ENCODE assay signal across 16 cellular contexts in the genomic region with DNA sequence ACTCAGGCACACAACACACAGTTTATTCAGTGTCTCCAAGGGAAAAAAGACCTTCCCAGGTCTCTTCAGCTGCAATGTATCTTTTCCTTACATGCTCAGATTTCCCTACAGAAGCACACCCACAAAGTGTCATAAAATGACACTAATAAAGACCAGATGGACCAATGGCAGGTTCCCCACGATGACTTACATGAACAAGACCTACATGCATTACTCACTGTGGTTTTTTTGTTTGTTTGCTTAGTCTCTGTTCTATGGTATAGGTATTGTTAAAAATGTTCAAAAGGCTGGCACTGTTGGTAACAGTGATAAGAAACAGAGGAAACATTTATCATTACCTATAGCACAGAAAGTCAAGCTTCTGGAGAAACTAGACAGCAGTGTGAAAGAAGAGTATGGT.
DNase-seq lines count a peak whose midpoint lies in the region; ATAC-seq and TF ChIP-seq lines count a peak whose summit lies in the region.
"Had no signal": no experiment of that assay in that cellular context is flagged by ENCODE, and none has a peak within 500 bp of the region (broad histone marks: within the 10 kb centered on the region; RNA-seq: fewer than 3 reads in every experiment).

No MANE protein-coding gene starts in this region.

- no peaks in the 10 kb centered on the region for H3K9me3 ChIP-seq in PC-9 (ENCODE audit: insufficient read depth, low read depth)
- H3K9me3 ChIP-seq: A549, BE2C, Caco-2 had no signal

- TF ChIP-seq CTCF in foreskin keratinocyte (conservative IDR thresholded peaks at IDR 0.05) (no peak), PC-9 (conservative IDR thresholded peaks at IDR 0.05) (no peak)

- DNase-seq in ELR (ENCODE audit: low read depth) = peak; percentile 13
- DNase-seq in HT1080 (ENCODE audit: low read depth) = peak; percentile 2
- DNase-seq in SW480 (ENCODE audit: low spot score) = peak; percentile 6
- DNase-seq in foreskin keratinocyte = peak; percentile 2 to 9
- no peak for DNase-seq in HuH-7.5 (ENCODE audit: low spot score)
- no peak for DNase-seq in PC-9
- no peak for DNase-seq in COLO829 (ENCODE audit: low spot score)
- DNase-seq: BE2C; Caco-2; CD4-positive, alpha-beta memory T cell; DMS79 treated with DMSO at 0.1 percent for 48 hours; H7 had no signal

- H2AFZ ChIP-seq in PC-9 = no peak overlapping the region
- H2AFZ ChIP-seq: GM23338 had no signal

- ATAC-seq in foreskin keratinocyte = peak; percentile 27
- ATAC-seq: A549, GM23338, HepG2 had no signal

- H3K79me2 ChIP-seq in PC-9 (ENCODE audit: low read depth) = no peaks in the 10 kb centered on the region

- H3F3A ChIP-seq in PC-9 (ENCODE audit: insufficient read depth, low read depth) = no peaks in the 10 kb centered on the region

- H3K36me3 ChIP-seq in PC-9 (ENCODE audit: low read depth) = no peaks in the 10 kb centered on the region
- H3K36me3 ChIP-seq: BE2C had no signal

- peaks cover 5% of the 10 kb centered on the region for H3K27me3 ChIP-seq in foreskin keratinocyte
- no peaks in the 10 kb centered on the region for H3K27me3 ChIP-seq in PC-9 (ENCODE audit: insufficient read depth, low read depth)
- H3K27me3 ChIP-seq: BE2C had no signal

- CTCF ChIA-PET in PC-9 (lab: Charles Lee) = no interaction called here

- H4K20me1 ChIP-seq in PC-9 (ENCODE audit: insufficient read depth) = no peaks in the 10 kb centered on the region

- no peak overlapping the region for H3K4me3 ChIP-seq in PC-9
- H3K4me3 ChIP-seq: A549, GM23338 had no signal

- BruUV-seq in PC-9 (replicated peaks; lab: Mats Ljungman, UMichigan) = no TSS peak

- POLR2A ChIA-PET in PC-9 (lab: Charles Lee; ENCODE audit: unreplicated experiment) = no interaction called here

- H3K9me2 ChIP-seq in PC-9 (ENCODE audit: insufficient read depth) = no peaks in the 10 kb centered on the region

- H3K4me1 ChIP-seq in foreskin keratinocyte = no peaks in the 10 kb centered on the region
- no peaks in the 10 kb centered on the region for H3K4me1 ChIP-seq in PC-9 (replicated peaks; ENCODE audit: insufficient read depth)
- H3K4me1 ChIP-seq: A549, BE2C, Caco-2 had no signal

- intact Hi-C loops in PC-9 (cut with micrococcal nuclease; ENCODE audit: unreplicated experiment) = no loop called here

- H3K27ac ChIP-seq in foreskin keratinocyte (no peak overlapping the region), PC-9 (no peak overlapping the region)
- H3K27ac ChIP-seq: A549, C4-2B had no signal

- H3K4me2 ChIP-seq in PC-9 = no peak overlapping the region
- H3K4me2 ChIP-seq: A549, GM23338 had no signal

Comparison
In these comparisons a context has a peak if more than half of its experiments do, and no peak if none do; other contexts are left out.
1. DNase-seq: peak in ELR (single experiment), HT1080 (single experiment), SW480 (single experiment) and foreskin keratinocyte (2 of 2); none in HuH-7.5 (single experiment), PC-9 (0 of 2) and COLO829 (single experiment).